19 cellular contexts compared by ENCODE assay signal in the genomic region with DNA sequence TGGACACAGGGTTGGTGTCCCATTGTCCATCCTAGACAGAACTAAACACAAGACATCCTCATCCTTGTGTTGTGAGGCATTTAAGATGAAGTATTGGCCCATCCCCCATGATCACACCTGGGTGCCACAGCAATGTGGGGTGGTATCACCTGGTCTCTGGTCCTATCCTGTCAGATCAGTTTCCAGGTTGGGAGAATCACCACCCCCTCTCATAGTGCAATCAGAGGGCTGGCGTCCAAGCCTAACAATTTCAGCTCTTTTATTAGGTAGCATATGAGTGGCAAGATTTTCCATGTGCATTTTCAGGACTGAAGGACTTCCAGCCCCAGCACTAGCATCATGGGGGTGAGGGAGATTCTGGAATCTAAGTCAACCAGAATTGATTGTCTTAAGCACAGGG.
DNase-seq lines count a peak whose midpoint lies in the region; ATAC-seq and TF ChIP-seq lines count a peak whose summit lies in the region.
"Had no signal": no experiment of that assay in that cellular context is flagged by ENCODE, and none has a peak within 500 bp of the region (broad histone marks: within the 10 kb centered on the region; RNA-seq: fewer than 3 reads in every experiment).

No MANE protein-coding gene starts in this region.

- no TSS peak for BruUV-seq in OCI-LY7 (replicated peaks; lab: Mats Ljungman, UMichigan)

- TF ChIP-seq CTCF in C4-2B (conservative IDR thresholded peaks at IDR 0.05), result no peak
- no peak for TF ChIP-seq CTCF in OCI-LY7 (conservative IDR thresholded peaks at IDR 0.05; ENCODE audit: low read length)
- no peak for TF ChIP-seq CTCF in right lobe of liver (IDR thresholded peaks at IDR 0.05)
- TF ChIP-seq CTCF in prostate gland (IDR thresholded peaks at IDR 0.05), result no peak

- peak overlapping the region; percentile 20; the same call in 1 of the 2 replicates for H3K27ac ChIP-seq in C4-2B
- no peak overlapping the region for H3K27ac ChIP-seq in OCI-LY7 (ENCODE audit: low read depth, low read length, poor library complexity, severe bottlenecking)
- peak overlapping the region in 1 of 3 donors; percentile 73 for H3K27ac ChIP-seq in right lobe of liver
- H3K27ac ChIP-seq in prostate gland, result no peak overlapping the region
- H3K27ac ChIP-seq: A549; BLaER1 treated with 17β-estradiol and CSF1 and Interleukin-3, amounts not matched to agents 10 nM and 100 nM; GM23248 had no signal

- 0 out of 2 replicates have a peak overlapping the region, but pooled peaks have one; percentile 6 for H2AFZ ChIP-seq in OCI-LY7 (ENCODE audit: low read length)
- H2AFZ ChIP-seq: GM23248 had no signal

- POLR2A ChIA-PET in OCI-LY7 (lab: Charles Lee), result interaction anchor here (0.7 to 1.7 kb wide), 3 partner anchors 237 to 499 kb away, joined by 3 to 5 read pairs (median 3); no protein-coding TSS in a partner anchor

- peaks cover 17% of the 10 kb centered on the region for H3K4me1 ChIP-seq in OCI-LY7 (ENCODE audit: insufficient read depth, low read length, poor library complexity, severe bottlenecking)
- H3K4me1 ChIP-seq in right lobe of liver, result peaks cover 0 to 32% (median 11%) of the 10 kb centered on the region in 4 donors
- H3K4me1 ChIP-seq in prostate gland (replicated peaks), result no peaks in the 10 kb centered on the region
- H3K4me1 ChIP-seq: A549, BE2C had no signal

- no peaks in the 10 kb centered on the region for H4K20me1 ChIP-seq in OCI-LY7 (ENCODE audit: insufficient read depth, low read length)
- H4K20me1 ChIP-seq: BLaER1 treated with 17β-estradiol and CSF1 and Interleukin-3, amounts not matched to agents 10 nM and 100 nM had no signal

- H3K36me3 ChIP-seq in OCI-LY7 (ENCODE audit: insufficient read depth, low read length) (no peaks in the 10 kb centered on the region), right lobe of liver (no peaks in the 10 kb centered on the region), prostate gland (no peaks in the 10 kb centered on the region)
- H3K36me3 ChIP-seq: BE2C; BLaER1 treated with 17β-estradiol and CSF1 and Interleukin-3, amounts not matched to agents 10 nM and 100 nM had no signal

- no CpG with 5 or more reads among the region's 1 CpG for WGBS in right lobe of liver (ENCODE audit: insufficient coverage, low coverage, low lambda C conversion rate, missing lambda C conversion rate)
- WGBS in prostate gland, result 72% methylated on average over 1 of the region's 1 CpG

- H3K4me2 ChIP-seq in OCI-LY7 (ENCODE audit: low read length), result no peak overlapping the region
- H3K4me2 ChIP-seq: A549; BLaER1 treated with 17β-estradiol and CSF1 and Interleukin-3, amounts not matched to agents 10 nM and 100 nM had no signal

- H3K4me3 ChIP-seq in OCI-LY7 (ENCODE audit: low read depth, low read length, poor library complexity, severe bottlenecking) (no peak overlapping the region), right lobe of liver (no peak overlapping the region), prostate gland (no peak overlapping the region)
- H3K4me3 ChIP-seq: A549; BLaER1 treated with 17β-estradiol and CSF1 and Interleukin-3, amounts not matched to agents 10 nM and 100 nM; GM23248 had no signal

- CTCF ChIA-PET in OCI-LY7 (lab: Charles Lee; ENCODE audit: unreplicated experiment), result interaction anchor here (1.5 kb wide), 1 partner anchor 13 kb away, joined by 3 read pairs; no protein-coding TSS in a partner anchor

- no peaks in the 10 kb centered on the region for H3K79me2 ChIP-seq in OCI-LY7 (ENCODE audit: insufficient read depth, low read depth, low read length)

- intact Hi-C loops in OCI-LY7 (cut with micrococcal nuclease; ENCODE audit: unreplicated experiment), result no loop called here
- intact Hi-C loops in right lobe of liver (cut with DNase I), result no loop called here
- intact Hi-C loops in prostate gland (cut with DNase I), result no loop called here

- H3K9me2 ChIP-seq in OCI-LY7 (ENCODE audit: insufficient read depth, low read length), result no peaks in the 10 kb centered on the region

- DNase-seq in OCI-LY7 (ENCODE audit: low spot score) (no peak), right lobe of liver (no peak), prostate gland (ENCODE audit: low spot score) (peak; percentile 24), NCI-H1417 (lab: John Stamatoyannopoulos, UW) (no peak), NCI-H748 (lab: John Stamatoyannopoulos, UW; ENCODE audit: unreplicated experiment) (no peak)
- DNase-seq in stimulated activated CD4-positive, alpha-beta T cell treated with anti-CD3 and anti-CD28 coated beads, Interleukin-4, amount 100 ng/mL, for 24 hours, result no peak
- DNase-seq: 8988T; ACHN; BE2C; Caco-2; CD8-positive, alpha-beta T cell; DMS153; DND-41; GM23248; H7; HCEC 1CT had no signal

- H3K27me3 ChIP-seq in right lobe of liver (no peaks in the 10 kb centered on the region), prostate gland (replicated peaks; ENCODE audit: insufficient read depth) (no peaks in the 10 kb centered on the region)
- H3K27me3 ChIP-seq: BE2C; BLaER1 treated with 17β-estradiol and CSF1 and Interleukin-3, amounts not matched to agents 10 nM and 100 nM had no signal

- no peaks in the 10 kb centered on the region for H3K9me3 ChIP-seq in OCI-LY7 (ENCODE audit: low read length)
- no peaks in the 10 kb centered on the region for H3K9me3 ChIP-seq in right lobe of liver
- H3K9me3 ChIP-seq in prostate gland, result no peaks in the 10 kb centered on the region
- H3K9me3 ChIP-seq: A549, BE2C, Caco-2 had no signal

- no peak for TF ChIP-seq POLR2A in right lobe of liver (IDR thresholded peaks at IDR 0.05)
- TF ChIP-seq POLR2A in prostate gland (IDR thresholded peaks at IDR 0.05), result no peak

- ATAC-seq in right lobe of liver, result peak; percentile 17 to 55 (median 36)
- ATAC-seq: A549; CD8-positive, alpha-beta T cell had no signal
